In the genomic region with DNA sequence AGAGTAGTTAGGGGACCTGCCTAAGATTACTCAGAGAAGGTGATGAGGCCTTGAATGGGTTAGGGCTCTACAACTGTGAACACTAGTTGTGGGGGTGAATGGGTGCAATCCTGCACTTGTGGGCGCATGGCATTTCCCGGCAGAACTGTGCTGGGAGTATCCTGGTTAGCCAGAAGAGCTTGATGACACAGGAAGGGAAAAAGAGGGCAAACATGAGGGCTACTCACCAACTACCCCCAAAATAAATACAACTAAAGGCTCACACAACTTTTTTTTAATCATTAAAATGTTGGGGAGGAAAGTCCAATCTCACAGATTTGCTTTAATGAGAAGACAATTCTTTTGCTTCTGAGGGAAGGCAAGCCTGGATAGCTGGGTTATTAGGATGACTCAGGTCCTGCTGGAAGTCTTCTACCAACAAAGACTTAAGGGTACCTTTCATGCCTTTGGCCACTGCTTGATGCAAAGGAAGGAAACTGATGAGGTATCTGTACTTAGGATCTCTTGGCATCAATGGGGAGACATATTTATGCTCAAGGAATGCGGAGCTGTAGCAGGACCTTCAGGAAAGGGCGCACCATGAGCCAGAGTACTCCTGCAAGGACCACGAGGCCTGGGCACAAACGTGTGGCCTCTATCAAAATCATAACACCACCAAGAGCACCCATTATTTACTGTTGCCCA, we compare ENCODE assay signal across 1 cellular context.
TF ChIP-seq lines count a peak whose summit lies in the region.

No MANE protein-coding gene starts in this region.

TF ChIP-seq in GM12878, 131 proteins besides CTCF, POLR2A, EP300 and RAD21:
- TF ChIP-seq NRF1 (conservative IDR thresholded peaks at IDR 0.05; ENCODE audit: low read depth, low read length) (no peak), ZNF217 (IDR thresholded peaks at IDR 0.05) (no peak), POU2F2 (IDR thresholded peaks at IDR 0.05; ENCODE audit: borderline replicate concordance, low read depth, low read length) (no peak), ESRRA (IDR thresholded peaks at IDR 0.05; ENCODE audit: low read length) (no peak), ZBTB11 (CRISPR knock-in tag; IDR thresholded peaks at IDR 0.05) (no peak), SIX5 (IDR thresholded peaks at IDR 0.05; ENCODE audit: low read depth, low read length, severe bottlenecking) (no peak), MEF2B (IDR thresholded peaks at IDR 0.05; ENCODE audit: partially characterized antibody, poor library complexity, severe bottlenecking) (no peak)
- TF ChIP-seq, protein P1, sequence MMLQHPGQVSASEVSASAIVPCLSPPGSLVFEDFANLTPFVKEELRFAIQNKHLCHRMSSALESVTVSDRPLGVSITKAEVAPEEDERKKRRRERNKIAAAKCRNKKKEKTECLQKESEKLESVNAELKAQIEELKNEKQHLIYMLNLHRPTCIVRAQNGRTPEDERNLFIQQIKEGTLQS (IDR thresholded peaks at IDR 0.05; ENCODE audit: borderline replicate concordance, extremely low read depth, low read depth, low read length) = no peak
